ENCODE assay signal across 17 cellular contexts in the genomic region with DNA sequence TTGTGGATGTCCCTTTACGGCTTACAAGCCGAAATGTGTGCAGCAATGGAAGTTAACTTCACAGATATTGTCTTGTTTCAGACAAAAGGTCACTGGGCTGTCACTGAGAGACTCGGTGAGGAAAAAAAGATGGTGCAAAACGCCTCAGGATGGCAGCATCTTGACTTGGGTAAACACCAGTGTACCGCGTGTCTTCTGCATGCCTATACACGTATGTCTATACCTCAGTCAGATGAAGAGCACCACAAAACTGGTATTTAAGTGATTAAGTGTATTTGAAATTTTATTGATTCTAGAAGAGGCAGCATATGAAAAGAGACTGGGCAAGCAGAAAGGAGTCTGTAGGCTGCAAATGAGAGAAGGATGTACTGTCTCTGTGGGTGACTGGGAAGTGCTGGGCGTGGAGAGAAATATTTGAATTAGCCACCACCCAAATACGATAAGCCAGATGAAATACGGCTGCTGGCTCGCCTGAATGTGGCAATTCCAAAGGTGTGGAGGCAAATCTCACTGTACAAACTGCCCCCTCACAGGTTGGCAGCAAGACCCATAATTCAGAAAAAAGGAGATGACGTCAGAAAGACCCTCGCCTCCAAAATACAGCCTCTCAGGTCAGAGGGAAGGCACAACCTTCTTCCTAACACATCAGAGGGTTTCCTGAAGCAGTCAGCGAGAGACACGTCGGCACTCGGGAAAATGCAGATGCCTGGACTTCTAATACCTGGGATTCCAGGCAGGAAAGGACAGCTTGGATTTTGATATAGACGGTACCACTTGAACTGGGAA. TPM values are rescaled to one million over a fixed set of nuclear protein-coding genes. Genes with fewer than 3 reads are reported as not detected.
A peak's percentile ranks its signal among the peaks of the same experiment; 100 is the strongest.
DNase-seq lines count a peak whose midpoint lies in the region; ATAC-seq and TF ChIP-seq lines count a peak whose summit lies in the region.
"Had no signal": no experiment of that assay in that cellular context is flagged by ENCODE, and none has a peak within 500 bp of the region (broad histone marks: within the 10 kb centered on the region; RNA-seq: fewer than 3 reads in every experiment).

No MANE protein-coding gene starts in this region.

- TF ChIP-seq CTCF in RWPE2 (IDR thresholded peaks at IDR 0.05; ENCODE audit: poor library complexity, severe bottlenecking) (no peak), epithelial cell of esophagus (IDR thresholded peaks at IDR 0.05; ENCODE audit: insufficient read depth, low read depth, low read length, missing control alignments) (no peak), mucosa of descending colon (IDR thresholded peaks at IDR 0.05) (no peak), suprapubic skin (IDR thresholded peaks at IDR 0.05) (no peak)

- no peak for TF ChIP-seq POLR2A in suprapubic skin (IDR thresholded peaks at IDR 0.05)

- TF ChIP-seq EP300 in suprapubic skin (IDR thresholded peaks at IDR 0.05), result no peak

- H3K27me3 ChIP-seq in RWPE2 (ENCODE audit: insufficient read depth, poor library complexity, severe bottlenecking) (no peaks in the 10 kb centered on the region), suprapubic skin (no peaks in the 10 kb centered on the region)
- H3K27me3 ChIP-seq: MG63, Peyer's patch had no signal

- WGBS in suprapubic skin, result 59% methylated on average over 18 of the region's 18 CpGs

- H3K36me3 ChIP-seq in RWPE2 (ENCODE audit: low read depth) (no peaks in the 10 kb centered on the region), mucosa of descending colon (ENCODE audit: low read depth) (no peaks in the 10 kb centered on the region), suprapubic skin (no peaks in the 10 kb centered on the region)
- H3K36me3 ChIP-seq: BE2C, MG63, Peyer's patch had no signal

- H3K4me1 ChIP-seq in RWPE2 (ENCODE audit: insufficient read depth, poor library complexity, severe bottlenecking) (peaks cover 13% of the 10 kb centered on the region), mucosa of descending colon (ENCODE audit: low read depth) (peaks cover 14% of the 10 kb centered on the region), suprapubic skin (peaks cover 59% of the 10 kb centered on the region)
- H3K4me1 ChIP-seq: BE2C had no signal

- no peaks in the 10 kb centered on the region for H3K9me3 ChIP-seq in RWPE2 (ENCODE audit: severe bottlenecking)
- no peaks in the 10 kb centered on the region for H3K9me3 ChIP-seq in mucosa of descending colon
- no peaks in the 10 kb centered on the region for H3K9me3 ChIP-seq in suprapubic skin
- H3K9me3 ChIP-seq: BE2C, MG63, Peyer's patch had no signal

- peak; percentile 44 for ATAC-seq in RWPE2 (ENCODE audit: low read depth)
- ATAC-seq in mucosa of descending colon, result peak; percentile 88
- no peak for ATAC-seq in HG02981 (IDR thresholded peaks at IDR 0.05; ENCODE audit: unreplicated experiment)

- H3K27ac ChIP-seq in RWPE2 (ENCODE audit: poor library complexity, severe bottlenecking) (no peak overlapping the region), suprapubic skin (peak overlapping the region; percentile 78)
- H3K27ac ChIP-seq: KMS-11, Peyer's patch had no signal

- intact Hi-C loops in mucosa of descending colon (cut with DNase I, micrococcal nuclease), result no loop called here

- no peak overlapping the region for H3K4me3 ChIP-seq in RWPE2 (ENCODE audit: severe bottlenecking)
- H3K4me3 ChIP-seq in epithelial cell of esophagus (ENCODE audit: low read length), result no peak overlapping the region
- H3K4me3 ChIP-seq in mucosa of descending colon, result no peak overlapping the region
- no peak overlapping the region for H3K4me3 ChIP-seq in suprapubic skin
- H3K4me3 ChIP-seq: MG63, Peyer's patch had no signal

- DNase-seq in RWPE2 (ENCODE audit: low spot score) (no peak), epithelial cell of esophagus (ENCODE audit: low read depth) (peak; percentile 75), mucosa of descending colon (peak in 2 of 3 donors; percentile 52 to 71), suprapubic skin (ENCODE audit: low spot score in 2 of 2) (no peak), NCI-H1105 treated with DMSO at 0.1 percent for 48 hours (lab: John Stamatoyannopoulos, UW) (no peak), iPS-NIHi7 (ENCODE audit: extremely low spot score) (no peak)
- DNase-seq: BE2C; CD4-positive, alpha-beta memory T cell; DND-41; GDM1; MG63; NCI-H1092 treated with DMSO at 0.1 percent for 48 hours; NCI-H82; Peyer's patch; SIG-M5 had no signal

RNA-seq across cellular contexts. Expression of a gene that starts 53.4 kb away (rescaled TPM):
- total RNA-seq in mucosa of descending colon (100 to 1,000 TPM; 106 to 188 (median 166) TPM), suprapubic skin (100 to 1,000 TPM in 3 of 4 donors, 10 to 100 TPM in 1; 74.0 to 117 (median 107) TPM)

Comparison
In these comparisons a context has a peak if more than half of its experiments do, and no peak if none do; other contexts are left out.
1. DNase-seq: peak in epithelial cell of esophagus (single experiment) and mucosa of descending colon (2 of 3); none in RWPE2 (single experiment), suprapubic skin (0 of 2), NCI-H1105 treated with DMSO at 0.1 percent for 48 hours (single experiment) and iPS-NIHi7 (single experiment).